Comparison of ENCODE assay signal across 16 cellular contexts in genomic region chr4:48035952-48036351, GRCh38. TPM values are rescaled to one million over a fixed set of nuclear protein-coding genes. Genes with fewer than 3 reads are reported as not detected.
"Had no signal": no experiment of that assay in that cellular context is flagged by ENCODE, and none has a peak within 500 bp of the region (broad histone marks: within the 10 kb centered on the region; RNA-seq: fewer than 3 reads in every experiment).

No MANE protein-coding gene starts in this region.

- H3K4me1 ChIP-seq: colonic mucosa had no signal

- H3K9me3 Mint-ChIP-seq: T-cell had no signal

- H3K9me3 ChIP-seq: body of pancreas, colonic mucosa, ovary, right lobe of liver, thyroid gland had no signal

- H3K4me3 ChIP-seq: body of pancreas, colonic mucosa, lung, ovary, right lobe of liver, SK-N-MC, smooth muscle cell, thyroid gland had no signal

- ATAC-seq: body of pancreas, esophagus mucosa, left colon, right lobe of liver, T-cell had no signal

- H3K27ac ChIP-seq: body of pancreas, colonic mucosa, ovary, right lobe of liver, SK-N-MC, thyroid gland had no signal

- H3K4me2 ChIP-seq: smooth muscle cell had no signal

- H3K36me3 ChIP-seq: colonic mucosa, ovary, right lobe of liver, thyroid gland had no signal

- H3K27ac Mint-ChIP-seq: T-cell had no signal

- H3K36me3 Mint-ChIP-seq: T-cell had no signal

- DNase-seq: activated CD4-positive, alpha-beta T cell treated with anti-CD3 and anti-CD28 coated beads for 1 hour; central memory CD4-positive, alpha-beta T cell; colonic mucosa; left colon; midbrain; ovary; right lobe of liver; T-helper 9 cell; thyroid gland had no signal

- H3K4me3 Mint-ChIP-seq: T-cell had no signal

- H3K27me3 ChIP-seq: body of pancreas, colonic mucosa, ovary, right lobe of liver, thyroid gland had no signal

RNA-seq across cellular contexts. Expression of gene CNGA1, which starts 19.5 kb away (rescaled TPM):
- total RNA-seq: pulmonary artery endothelial cell had no signal
